In genomic region chr19:6213696-6214585, GRCh38 we compare ENCODE assay signal across 19 cellular contexts.
"Had no signal": no experiment of that assay in that cellular context is flagged by ENCODE, and none has a peak within 500 bp of the region (broad histone marks: within the 10 kb centered on the region; RNA-seq: fewer than 3 reads in every experiment).

No MANE protein-coding gene starts in this region.

- H3K27ac ChIP-seq: ascending aorta, esophagus squamous epithelium, neutrophil, right lobe of liver, spleen, suprapubic skin, upper lobe of left lung had no signal

- H3K4me3 ChIP-seq: ascending aorta, esophagus squamous epithelium, right lobe of liver, spleen, suprapubic skin, upper lobe of left lung had no signal

- H3K27me3 Mint-ChIP-seq: activated CD8-positive, alpha-beta T cell treated with anti-CD3 and anti-CD28 coated beads for 36 hours; activated naive CD8-positive, alpha-beta T cell treated with anti-CD3 and anti-CD28 coated beads, Interleukin-2, amount 50 U/mL, for 24 hours; progenitor cell of endocrine pancreas had no signal

- H3K4me1 Mint-ChIP-seq: activated naive CD8-positive, alpha-beta T cell treated with anti-CD3 and anti-CD28 coated beads, Interleukin-2, amount 50 U/mL, for 24 hours had no signal

- H3K4me3 Mint-ChIP-seq: activated CD8-positive, alpha-beta T cell treated with anti-CD3 and anti-CD28 coated beads for 36 hours; activated naive CD8-positive, alpha-beta T cell treated with anti-CD3 and anti-CD28 coated beads, Interleukin-2, amount 50 U/mL, for 24 hours; mesothelial cell of epicardium had no signal

- H3K9me3 Mint-ChIP-seq: activated CD8-positive, alpha-beta T cell treated with anti-CD3 and anti-CD28 coated beads for 36 hours; activated naive CD8-positive, alpha-beta T cell treated with anti-CD3 and anti-CD28 coated beads, Interleukin-2, amount 50 U/mL, for 24 hours; mesothelial cell of epicardium had no signal

- ATAC-seq: activated CD8-positive, alpha-beta T cell treated with anti-CD3 and anti-CD28 coated beads for 36 hours; activated naive CD8-positive, alpha-beta T cell treated with anti-CD3 and anti-CD28 coated beads, Interleukin-2, amount 50 U/mL, for 24 hours; right lobe of liver had no signal

- H3K27ac Mint-ChIP-seq: activated CD8-positive, alpha-beta T cell treated with anti-CD3 and anti-CD28 coated beads for 36 hours; activated naive CD8-positive, alpha-beta T cell treated with anti-CD3 and anti-CD28 coated beads, Interleukin-2, amount 50 U/mL, for 24 hours; mesothelial cell of epicardium; progenitor cell of endocrine pancreas had no signal

- H3K27me3 ChIP-seq: ascending aorta, esophagus squamous epithelium, neutrophil, right lobe of liver, spleen, suprapubic skin, upper lobe of left lung had no signal

- FAIRE-seq: bronchial epithelial cell, colon had no signal

- H3K9me3 ChIP-seq: ascending aorta, esophagus squamous epithelium, neutrophil, right lobe of liver, spleen, suprapubic skin, upper lobe of left lung had no signal

- DNase-seq: activated CD4-positive, alpha-beta T cell treated with anti-CD3 and anti-CD28 coated beads for 4 hours; activated CD8-positive, alpha-beta memory T cell treated with anti-CD3 and anti-CD28 coated beads, Interleukin-2, amount 50 U/mL, for 48 hours; activated CD8-positive, alpha-beta T cell treated with anti-CD3 and anti-CD28 coated beads for 36 hours; activated naive CD4-positive, alpha-beta T cell treated with Interleukin-2 at 50 U/mL for 16 hours; activated naive CD8-positive, alpha-beta T cell treated with anti-CD3 and anti-CD28 coated beads, Interleukin-2, amount 50 U/mL, for 24 hours; esophagus squamous epithelium; foreskin fibroblast; stimulated activated CD4-positive, alpha-beta T cell treated with anti-CD3 and anti-CD28 coated beads, Interleukin-1b, Interleukin-23, amount 100 ng/mL, for 48 hours; stimulated activated naive CD4-positive, alpha-beta T cell had no signal
